24 cellular contexts compared by ENCODE assay signal in genomic region chr13:110531671-110532083, GRCh38. TPM values are rescaled to one million over a fixed set of nuclear protein-coding genes. Genes with fewer than 3 reads are reported as not detected.
DNase-seq lines count a peak whose midpoint lies in the region; ATAC-seq and TF ChIP-seq lines count a peak whose summit lies in the region.
"Had no signal": no experiment of that assay in that cellular context is flagged by ENCODE, and none has a peak within 500 bp of the region (broad histone marks: within the 10 kb centered on the region; RNA-seq: fewer than 3 reads in every experiment).

No MANE protein-coding gene starts in this region.

- H3K9me3 ChIP-seq in adrenal gland (replicated peaks in 1 of 3) (no peaks in the 10 kb centered on the region), lower lobe of right lung (no peaks in the 10 kb centered on the region), stomach (no peaks in the 10 kb centered on the region)
- H3K9me3 ChIP-seq: suprapubic skin had no signal

- H3K4me1 ChIP-seq in adrenal gland (replicated peaks in 1 of 2) (peaks cover 28 to 43% of the 10 kb centered on the region in 2 donors), lower lobe of right lung (peaks cover 78% of the 10 kb centered on the region), stomach (peaks cover 41 to 90% (median 57%) of the 10 kb centered on the region in 4 donors)
- H3K4me1 ChIP-seq: HAP-1 had no signal

- H3K36me3 Mint-ChIP-seq in T-cell: no peaks in the 10 kb centered on the region
- H3K36me3 Mint-ChIP-seq: stimulated activated memory B cell treated with anti-CD40 and anti-IgM and Interleukin-4, amounts not matched to agents 10 μg/mL and 1 μg/mL and 100 μg/mL, for 72 hours had no signal

- no peak for TF ChIP-seq POLR2A in adrenal gland (IDR thresholded peaks at IDR 0.05)
- no peak for TF ChIP-seq POLR2A in stomach (IDR thresholded peaks at IDR 0.05)

- H3K9me3 Mint-ChIP-seq in T-cell: no peaks in the 10 kb centered on the region
- H3K9me3 Mint-ChIP-seq: activated CD4-positive, alpha-beta T cell treated with anti-CD3 and anti-CD28 coated beads, Interleukin-2, amount 10 ng/mL, durations not matched to agents 24 days and 14 days; CD4-positive, alpha-beta T cell; stimulated activated memory B cell treated with anti-CD40 and anti-IgM and Interleukin-4, amounts not matched to agents 10 μg/mL and 1 μg/mL and 100 μg/mL, for 72 hours had no signal

- H3K4me3 Mint-ChIP-seq in T-cell: no peak overlapping the region
- H3K4me3 Mint-ChIP-seq: activated CD4-positive, alpha-beta T cell treated with anti-CD3 and anti-CD28 coated beads, Interleukin-2, amount 10 ng/mL, durations not matched to agents 24 days and 14 days; CD4-positive, alpha-beta T cell; stimulated activated memory B cell treated with anti-CD40 and anti-IgM and Interleukin-4, amounts not matched to agents 10 μg/mL and 1 μg/mL and 100 μg/mL, for 72 hours had no signal

- TF ChIP-seq CTCF in adrenal gland (IDR thresholded peaks at IDR 0.05): no peak
- no peak for TF ChIP-seq CTCF in lower lobe of right lung (IDR thresholded peaks at IDR 0.05)
- no peak for TF ChIP-seq CTCF in stomach (IDR thresholded peaks at IDR 0.05)
- TF ChIP-seq CTCF in GM10266 (IDR thresholded peaks at IDR 0.05; ENCODE audit: control insufficient read depth, insufficient read depth, low read depth, missing control alignments): no peak

- no peak overlapping the region for H3K4me3 ChIP-seq in adrenal gland
- no peak overlapping the region for H3K4me3 ChIP-seq in lower lobe of right lung
- no peak overlapping the region for H3K4me3 ChIP-seq in stomach
- H3K4me3 ChIP-seq: HAP-1, suprapubic skin had no signal

- no peak overlapping the region for H3K27ac Mint-ChIP-seq in T-cell
- H3K27ac Mint-ChIP-seq: activated CD4-positive, alpha-beta T cell treated with anti-CD3 and anti-CD28 coated beads, Interleukin-2, amount 10 ng/mL, durations not matched to agents 24 days and 14 days; CD4-positive, alpha-beta T cell; stimulated activated memory B cell treated with anti-CD40 and anti-IgM and Interleukin-4, amounts not matched to agents 10 μg/mL and 1 μg/mL and 100 μg/mL, for 72 hours had no signal

- peak; percentile 34 to 48 for ATAC-seq in lower lobe of right lung
- no peak for ATAC-seq in T-cell (replicated peaks in 1 of 4)
- ATAC-seq: SK-N-SH treated with all-trans-retinoic acid at 6 μM for 48 hours; stimulated activated memory B cell treated with anti-CD40 and anti-IgM and Interleukin-4, amounts not matched to agents 10 μg/mL and 1 μg/mL and 100 μg/mL, for 72 hours had no signal

- peaks cover 4 to 11% (median 6%) of the 10 kb centered on the region in 3 donors for H3K4me1 Mint-ChIP-seq in T-cell

- peak; percentile 93 for DNase-seq in DMS79 treated with DMSO at 0.1 percent for 48 hours (lab: John Stamatoyannopoulos, UW)
- peak in 2 of 7 donors; percentile 51 to 55 for DNase-seq in adrenal gland
- DNase-seq in lower lobe of right lung: peak; percentile 74
- DNase-seq in stomach: no peak
- no peak for DNase-seq in GM10266 (ENCODE audit: extremely low spot score)
- no peak for DNase-seq in NCI-H2107 (lab: John Stamatoyannopoulos, UW)
- DNase-seq in T-cell: no peak
- DNase-seq: activated CD4-positive, alpha-beta T cell treated with anti-CD3 and anti-CD28 coated beads, Interleukin-2, amount 10 ng/mL, durations not matched to agents 24 days and 14 days; activated naive CD4-positive, alpha-beta T cell treated with anti-CD3 and anti-CD28 coated beads, Interleukin-2, amount 50 U/mL, for 16 hours; activated T-cell treated with anti-CD3 and anti-CD28 coated beads, Interleukin-2, amount 50 U/mL, for 48 hours; CD4-positive, alpha-beta T cell; dermis blood vessel endothelial cell; mammary epithelial cell; NCI-H1092; NCI-H187; NCI-H2227 treated with DMSO at 0.1 percent for 48 hours; NCI-H69; small intestine had no signal

- POLR2A ChIA-PET in T-cell (lab: Charles Lee): no interaction called here

- no peaks in the 10 kb centered on the region for H3K27me3 ChIP-seq in adrenal gland
- H3K27me3 ChIP-seq in lower lobe of right lung (ENCODE audit: low read depth): no peaks in the 10 kb centered on the region
- H3K27me3 ChIP-seq in stomach: no peaks in the 10 kb centered on the region
- H3K27me3 ChIP-seq: suprapubic skin had no signal

- CTCF ChIA-PET in T-cell (lab: Charles Lee): no interaction called here

- WGBS in adrenal gland, 4 donors: 78 to 82% (median 80%) methylated on average over 9 of the region's 9 CpGs
- 73 to 85% (median 81%) methylated on average over 9 of the region's 9 CpGs for WGBS in stomach, 5 donors

- TF ChIP-seq EP300 in stomach (IDR thresholded peaks at IDR 0.05): no peak

- H3K27me3 Mint-ChIP-seq in T-cell: no peaks in the 10 kb centered on the region
- H3K27me3 Mint-ChIP-seq: activated CD4-positive, alpha-beta T cell treated with anti-CD3 and anti-CD28 coated beads, Interleukin-2, amount 10 ng/mL, durations not matched to agents 24 days and 14 days; CD4-positive, alpha-beta T cell; stimulated activated memory B cell treated with anti-CD40 and anti-IgM and Interleukin-4, amounts not matched to agents 10 μg/mL and 1 μg/mL and 100 μg/mL, for 72 hours had no signal

- intact Hi-C loops in adrenal gland (cut with DNase I) (no loop called here), lower lobe of right lung (cut with DNase I) (no loop called here), stomach (cut with DNase I; ENCODE audit: low total_unique reads) (no loop called here)

- H3K36me3 ChIP-seq in adrenal gland (replicated peaks in 1 of 2): no peaks in the 10 kb centered on the region
- peaks cover 5% of the 10 kb centered on the region for H3K36me3 ChIP-seq in lower lobe of right lung
- peaks cover 0 to 7% (median 0%) of the 10 kb centered on the region in 4 donors for H3K36me3 ChIP-seq in stomach
- H3K36me3 ChIP-seq: HAP-1, suprapubic skin had no signal

- H3K27ac ChIP-seq in adrenal gland (peak overlapping the region in 3 of 5 donors; percentile 6 to 80 (median 72)), lower lobe of right lung (no peak overlapping the region), stomach (peak overlapping the region in 4 of 5 donors; percentile 13 to 60 (median 47))
- H3K27ac ChIP-seq: HL-60, suprapubic skin, VCaP had no signal

RNA-seq across cellular contexts. Expression of gene RAB20, which starts 29.8 kb away (rescaled TPM):
- total RNA-seq in adrenal gland (100 to 1,000 TPM in 1 of 8 donors, 10 to 100 TPM in 7; 30.8 to 259 (median 46.1) TPM), lower lobe of right lung (51.3 TPM), stomach (10 to 100 TPM; 11.7 to 44.6 (median 20.0) TPM), T-cell (1 to 10 TPM in 4 of 5 donors, under 1 TPM in 1; 0.47 to 3.1 (median 2.1) TPM)
- polyA plus RNA-seq in adrenal gland (10 to 100 TPM; 15.0 to 20.6 (median 20.5) TPM), stomach (10 to 100 TPM; 25.5 to 41.8 (median 36.0) TPM)

Comparison
In these comparisons a context has a peak if more than half of its experiments do, and no peak if none do; other contexts are left out.
1. DNase-seq: peak in DMS79 treated with DMSO at 0.1 percent for 48 hours (single experiment) and lower lobe of right lung (single experiment); none in stomach (single experiment), GM10266 (single experiment), NCI-H2107 (single experiment) and T-cell (0 of 34).
2. ATAC-seq: peak in lower lobe of right lung (2 of 2); none in T-cell (0 of 4).